In genomic region chr10:78547905-78548304, GRCh38 we compare ENCODE assay signal across 10 cellular contexts.
"Had no signal": no experiment of that assay in that cellular context is flagged by ENCODE, and none has a peak within 500 bp of the region (broad histone marks: within the 10 kb centered on the region; RNA-seq: fewer than 3 reads in every experiment).

No MANE protein-coding gene starts in this region.

- H3K27ac ChIP-seq: GM23248, HL-60 had no signal

- H3K4me3 ChIP-seq: GM23248, HAP-1, K562 had no signal

- FAIRE-seq: K562 had no signal

- ATAC-seq: HCT116, K562 had no signal

- H3K9ac ChIP-seq: GM23248 had no signal

- H3K9me3 Mint-ChIP-seq: HFFc6 had no signal

- H3K36me3 ChIP-seq: HAP-1 had no signal

- H3K4me3 Mint-ChIP-seq: HFFc6 had no signal

- H2AFZ ChIP-seq: GM23248 had no signal

- DNase-seq: GM23248, GOT3, H7, HFFc6, IMR-90, KG1 had no signal

- H3K27ac Mint-ChIP-seq: HFFc6 had no signal

- H3K9me3 ChIP-seq: HAP-1 had no signal
